In the genomic region with DNA sequence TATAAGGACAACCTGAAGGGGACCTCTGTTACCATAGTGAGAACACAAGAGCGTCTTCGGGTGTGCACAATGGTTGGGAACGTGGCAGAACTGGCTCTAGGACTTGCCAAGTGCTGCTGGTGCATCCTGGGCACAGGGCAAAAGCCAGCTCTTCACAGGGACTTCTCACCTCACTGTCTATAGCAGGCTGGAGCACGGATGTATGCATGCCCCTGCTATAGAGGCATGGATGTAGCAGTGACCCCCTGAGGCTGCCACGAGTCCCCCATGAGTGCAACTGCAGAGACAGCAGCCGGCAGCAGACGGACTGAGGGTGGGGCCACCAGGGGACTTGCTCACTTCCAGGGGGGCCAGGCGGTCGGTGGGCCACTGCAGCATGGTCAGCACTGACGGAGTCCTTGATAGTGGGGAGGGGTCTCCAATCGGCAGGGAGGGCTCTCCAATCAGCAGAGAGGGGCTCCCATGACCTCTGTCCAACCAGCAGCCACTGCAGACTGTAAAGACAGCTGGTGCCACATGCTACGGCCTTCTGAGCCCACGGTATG, we compare ENCODE assay signal across 18 cellular contexts.
A peak's percentile ranks its signal among the peaks of the same experiment; 100 is the strongest.
DNase-seq lines count a peak whose midpoint lies in the region; ATAC-seq and TF ChIP-seq lines count a peak whose summit lies in the region.
"Had no signal": no experiment of that assay in that cellular context is flagged by ENCODE, and none has a peak within 500 bp of the region (broad histone marks: within the 10 kb centered on the region; RNA-seq: fewer than 3 reads in every experiment).

No MANE protein-coding gene starts in this region.

- H3K9me3 ChIP-seq in MM.1S (replicated peaks; ENCODE audit: insufficient read depth, low read length) (no peaks in the 10 kb centered on the region), neutrophil (no peaks in the 10 kb centered on the region)
- H3K9me3 ChIP-seq: heart left ventricle, prostate gland had no signal

- H3K4me1 ChIP-seq in MM.1S (ENCODE audit: low read length) (peaks cover 67% of the 10 kb centered on the region), neutrophil (ENCODE audit: control insufficient read depth in 1 of 2, insufficient read depth in 1 of 2, low read depth in 1 of 2, low read length in 1 of 2) (peaks cover 45 to 59% of the 10 kb centered on the region in 2 experiments)

- no peak for DNase-seq in activated CD4-positive, alpha-beta T cell treated with anti-CD3 and anti-CD28 coated beads, Interleukin-2, amount 10 ng/mL, durations not matched to agents 7 days and 5 days
- DNase-seq in activated CD4-positive, alpha-beta T cell treated with anti-CD3 and anti-CD28 coated beads for 1 hour: no peak
- DNase-seq in MM.1S (no peak), NAMALWA (ENCODE audit: low spot score) (no peak), 8988T (no peak)
- DNase-seq in effector memory CD8-positive, alpha-beta T cell: no peak
- DNase-seq: activated CD4-positive, alpha-beta T cell treated with anti-CD3 and anti-CD28 coated beads, Interleukin-2, amount 50 U/mL, for 4 hours; central memory CD4-positive, alpha-beta T cell; effector CD8-positive, alpha-beta T cell; mesendoderm; NCI-H1930; nephron progenitor cell; stimulated activated CD8-positive, alpha-beta memory T cell treated with anti-CD3 and anti-CD28 coated beads, Interleukin-4, amount 100 ng/mL, for 48 hours had no signal

- H3K27me3 Mint-ChIP-seq in activated CD4-positive, alpha-beta T cell treated with anti-CD3 and anti-CD28 coated beads, Interleukin-2, amount 10 ng/mL, durations not matched to agents 7 days and 5 days: no peaks in the 10 kb centered on the region
- H3K27me3 Mint-ChIP-seq in effector memory CD8-positive, alpha-beta T cell: no peaks in the 10 kb centered on the region

- H3F3A ChIP-seq in MM.1S (ENCODE audit: insufficient read depth, low read length): peaks cover 30% of the 10 kb centered on the region

- no peak overlapping the region for H2AFZ ChIP-seq in MM.1S (ENCODE audit: low read length)

- H3K9ac ChIP-seq in MM.1S (ENCODE audit: low read length): no peak overlapping the region

- H3K4me3 ChIP-seq in MM.1S (ENCODE audit: low read length) (no peak overlapping the region), neutrophil (ENCODE audit: low read depth in 1 of 2, low read length in 1 of 2) (no peak overlapping the region)
- H3K4me3 ChIP-seq: heart left ventricle, prostate gland, smooth muscle cell had no signal

- peak overlapping the region; percentile 54 for H3K27ac Mint-ChIP-seq in activated CD4-positive, alpha-beta T cell treated with anti-CD3 and anti-CD28 coated beads, Interleukin-2, amount 10 ng/mL, durations not matched to agents 7 days and 5 days
- peak overlapping the region; percentile 64 to 70 for H3K27ac Mint-ChIP-seq in effector memory CD8-positive, alpha-beta T cell
- H3K27ac Mint-ChIP-seq: nephron progenitor cell had no signal

- no peaks in the 10 kb centered on the region for H3K9me2 ChIP-seq in MM.1S (replicated peaks; ENCODE audit: insufficient read depth, low read length)

- no peak for ATAC-seq in effector memory CD8-positive, alpha-beta T cell (replicated peaks)
- ATAC-seq in HG03378 (IDR thresholded peaks at IDR 0.05; ENCODE audit: unreplicated experiment): no peak

- H3K36me3 Mint-ChIP-seq in activated CD4-positive, alpha-beta T cell treated with anti-CD3 and anti-CD28 coated beads, Interleukin-2, amount 10 ng/mL, durations not matched to agents 7 days and 5 days (ENCODE audit: low read depth): peaks cover 41% of the 10 kb centered on the region
- peaks cover 29% of the 10 kb centered on the region for H3K36me3 Mint-ChIP-seq in effector memory CD8-positive, alpha-beta T cell (ENCODE audit: insufficient read depth)

- H3K4me3 Mint-ChIP-seq in activated CD4-positive, alpha-beta T cell treated with anti-CD3 and anti-CD28 coated beads, Interleukin-2, amount 10 ng/mL, durations not matched to agents 7 days and 5 days: no peak overlapping the region
- no peak overlapping the region for H3K4me3 Mint-ChIP-seq in effector memory CD8-positive, alpha-beta T cell
- H3K4me3 Mint-ChIP-seq: nephron progenitor cell had no signal

- H3K27me3 ChIP-seq in MM.1S (replicated peaks; ENCODE audit: insufficient read depth, low read length) (no peaks in the 10 kb centered on the region), neutrophil (no peaks in the 10 kb centered on the region)
- H3K27me3 ChIP-seq: heart left ventricle had no signal

- H3K27ac ChIP-seq in MM.1S (ENCODE audit: low read length): peak overlapping the region; percentile 17; the same call in 1 of the 2 replicates
- peak overlapping the region; percentile 44 for H3K27ac ChIP-seq in neutrophil
- H3K27ac ChIP-seq: prostate gland had no signal

- H3K4me2 ChIP-seq in MM.1S (ENCODE audit: low read depth, low read length): peak overlapping the region; percentile 15; the same call in 1 of the 2 replicates
- H3K4me2 ChIP-seq: smooth muscle cell had no signal

- TF ChIP-seq CTCF in MM.1S (IDR thresholded peaks at IDR 0.05; ENCODE audit: low read length) (no peak), neutrophil (IDR thresholded peaks at IDR 0.05) (no peak)

- H3K79me2 ChIP-seq in MM.1S (ENCODE audit: low read length): peaks cover 93% of the 10 kb centered on the region

- no peaks in the 10 kb centered on the region for H3K9me3 Mint-ChIP-seq in activated CD4-positive, alpha-beta T cell treated with anti-CD3 and anti-CD28 coated beads, Interleukin-2, amount 10 ng/mL, durations not matched to agents 7 days and 5 days
- H3K9me3 Mint-ChIP-seq in effector memory CD8-positive, alpha-beta T cell: no peaks in the 10 kb centered on the region
- H3K9me3 Mint-ChIP-seq: nephron progenitor cell had no signal

- CTCF ChIA-PET in activated CD4-positive, alpha-beta T cell treated with anti-CD3 and anti-CD28 coated beads, Interleukin-2, amount 10 ng/mL, durations not matched to agents 7 days and 5 days (lab: Charles Lee): interaction anchor here (0.9 kb wide), 1 partner anchor 116 kb away, joined by 4 read pairs; no protein-coding TSS in a partner anchor

- H3K4me1 Mint-ChIP-seq in activated CD4-positive, alpha-beta T cell treated with anti-CD3 and anti-CD28 coated beads, Interleukin-2, amount 10 ng/mL, durations not matched to agents 7 days and 5 days: peaks cover 89% of the 10 kb centered on the region
- peaks cover 78 to 79% of the 10 kb centered on the region in 2 donors for H3K4me1 Mint-ChIP-seq in effector memory CD8-positive, alpha-beta T cell (ENCODE audit: low read depth in 2 of 2)

- POLR2A ChIA-PET in activated CD4-positive, alpha-beta T cell treated with anti-CD3 and anti-CD28 coated beads, Interleukin-2, amount 10 ng/mL, durations not matched to agents 7 days and 5 days (lab: Charles Lee): no interaction called here

- no peaks in the 10 kb centered on the region for H3K36me3 ChIP-seq in MM.1S (replicated peaks; ENCODE audit: insufficient read depth, low read length)
- H3K36me3 ChIP-seq in neutrophil: peaks cover 40% of the 10 kb centered on the region
- H3K36me3 ChIP-seq: heart left ventricle, prostate gland had no signal

- no peaks in the 10 kb centered on the region for H4K20me1 ChIP-seq in MM.1S (ENCODE audit: insufficient read depth, low read length)
